Comparison of ENCODE assay signal across 15 cellular contexts in genomic region chr1:32623775-32624174, GRCh38. TPM values are rescaled to one million over a fixed set of nuclear protein-coding genes. Genes with fewer than 3 reads are reported as not detected.
DNase-seq lines count a peak whose midpoint lies in the region; ATAC-seq, FAIRE-seq and TF ChIP-seq lines count a peak whose summit lies in the region.
"Had no signal": no experiment of that assay in that cellular context is flagged by ENCODE, and none has a peak within 500 bp of the region (broad histone marks: within the 10 kb centered on the region; RNA-seq: fewer than 3 reads in every experiment).

No MANE protein-coding gene starts in this region.

- H3K27me3 ChIP-seq in MG63, result no peaks in the 10 kb centered on the region
- H3K27me3 ChIP-seq: foreskin keratinocyte, thyroid gland had no signal

- H3K27ac Mint-ChIP-seq in WTC11, result peak overlapping the region; percentile 47; the same call in 1 of the 2 replicates
- peak overlapping the region; percentile 89 for H3K27ac Mint-ChIP-seq in activated naive CD8-positive, alpha-beta T cell treated with anti-CD3 and anti-CD28 coated beads, Interleukin-2, amount 50 U/mL, for 24 hours

- CTCF ChIA-PET in WTC11 (lab: Charles Lee), result interaction anchor here (1.7 kb wide), 1 partner anchor 103 kb away, joined by 4 read pairs; no protein-coding TSS in a partner anchor

- H3K27me3 Mint-ChIP-seq in WTC11 (ENCODE audit: low read depth), result no peaks in the 10 kb centered on the region
- no peaks in the 10 kb centered on the region for H3K27me3 Mint-ChIP-seq in activated naive CD8-positive, alpha-beta T cell treated with anti-CD3 and anti-CD28 coated beads, Interleukin-2, amount 50 U/mL, for 24 hours

- H3K36me3 ChIP-seq in MG63, result peaks cover 35% of the 10 kb centered on the region

- no peak for TF ChIP-seq CTCF in WTC11 (IDR thresholded peaks at IDR 0.05)

- H3K9me3 Mint-ChIP-seq in WTC11, result 0 out of 2 replicates have a peak, but pooled peaks cover 3% of the 10 kb centered on the region
- H3K9me3 Mint-ChIP-seq in activated naive CD8-positive, alpha-beta T cell treated with anti-CD3 and anti-CD28 coated beads, Interleukin-2, amount 50 U/mL, for 24 hours, result peaks cover 5% of the 10 kb centered on the region

- H3K4me3 Mint-ChIP-seq in WTC11, result no peak overlapping the region
- H3K4me3 Mint-ChIP-seq in activated naive CD8-positive, alpha-beta T cell treated with anti-CD3 and anti-CD28 coated beads, Interleukin-2, amount 50 U/mL, for 24 hours, result peak overlapping the region; percentile 8

- POLR2A ChIA-PET in WTC11 (lab: Charles Lee), result no interaction called here

- H3K4me1 Mint-ChIP-seq in WTC11, result no peaks in the 10 kb centered on the region
- peaks cover 61% of the 10 kb centered on the region for H3K4me1 Mint-ChIP-seq in activated naive CD8-positive, alpha-beta T cell treated with anti-CD3 and anti-CD28 coated beads, Interleukin-2, amount 50 U/mL, for 24 hours

- H3K9me3 ChIP-seq in MG63, result peaks cover 2% of the 10 kb centered on the region; the same call in 1 of the 2 replicates
- H3K9me3 ChIP-seq: thyroid gland had no signal

- peaks cover 26% of the 10 kb centered on the region for H3K36me3 Mint-ChIP-seq in WTC11
- peaks cover 47% of the 10 kb centered on the region for H3K36me3 Mint-ChIP-seq in activated naive CD8-positive, alpha-beta T cell treated with anti-CD3 and anti-CD28 coated beads, Interleukin-2, amount 50 U/mL, for 24 hours (ENCODE audit: low read depth)

- FAIRE-seq in GM12891 (lab: Jason Lieb, UNC), result peak; percentile 54

- TF ChIP-seq POLR2A in GM12891 (IDR thresholded peaks at IDR 0.05; ENCODE audit: low read depth, low read length), result no peak

- no peak for ATAC-seq in WTC11
- ATAC-seq in activated naive CD8-positive, alpha-beta T cell treated with anti-CD3 and anti-CD28 coated beads, Interleukin-2, amount 50 U/mL, for 24 hours, result peak; percentile 78
- ATAC-seq: foreskin keratinocyte had no signal

- DNase-seq in GM12891 (ENCODE audit: insufficient read length, low spot score) (no peak), WTC11 (ENCODE audit: low spot score) (no peak), MG63 (no peak), NCI-H1436 treated with DMSO at 0.1 percent for 48 hours (lab: John Stamatoyannopoulos, UW) (no peak), hippocampal formation (lab: John Stamatoyannopoulos, UW) (no peak), T1000 (lab: John Stamatoyannopoulos, UW) (no peak)
- DNase-seq in activated naive CD8-positive, alpha-beta T cell treated with anti-CD3 and anti-CD28 coated beads, Interleukin-2, amount 50 U/mL, for 24 hours, result peak; percentile 55
- peak; percentile 48 for DNase-seq in stimulated activated CD4-positive, alpha-beta T cell treated with anti-CD3 and anti-CD28 coated beads, Interleukin-4, amount 100 ng/mL, for 24 hours
- DNase-seq: activated CD4-positive, CD25-positive, alpha-beta regulatory T cell treated with anti-CD3 and anti-CD28 coated beads, Interleukin-2, amount 50 U/mL, for 72 hours; effector memory CD4-positive, alpha-beta T cell; foreskin keratinocyte; islet precursor cell; NCI-H187 treated with DMSO at 0.1 percent for 48 hours; thyroid gland had no signal

- H3K4me3 ChIP-seq in MG63, result no peak overlapping the region
- H3K4me3 ChIP-seq: SK-N-MC, thyroid gland had no signal

TF ChIP-seq in GM12891, 5 proteins besides CTCF, POLR2A, EP300 and RAD21:
- TF ChIP-seq PAX5 (IDR thresholded peaks at IDR 0.05; ENCODE audit: insufficient read depth, low read length, severe bottlenecking) (no peak), POLR2AphosphoS5 (IDR thresholded peaks at IDR 0.05; ENCODE audit: low read depth, low read length) (0 out of 2 replicates have a peak, but pooled peaks have one; percentile 9), SPI1 (IDR thresholded peaks at IDR 0.05; ENCODE audit: low read depth, low read length) (peak; percentile 49; the same call in 1 of the 2 replicates), TAF1 (IDR thresholded peaks at IDR 0.05; ENCODE audit: low read depth, low read length) (no peak), POU2F2 (IDR thresholded peaks at IDR 0.05; ENCODE audit: low read depth, low read length) (no peak)

TF ChIP-seq in WTC11, 78 proteins besides CTCF, POLR2A, EP300 and RAD21:
- TF ChIP-seq SP1 (CRISPR knock-in tag; conservative IDR thresholded peaks at IDR 0.05) (no peak), ZNF425 (CRISPR knock-in tag; conservative IDR thresholded peaks at IDR 0.05) (no peak), TEAD1 (CRISPR knock-in tag; IDR thresholded peaks at IDR 0.05) (no peak), FOXK1 (CRISPR knock-in tag; IDR thresholded peaks at IDR 0.05) (no peak)

RNA-seq across cellular contexts. Expression of gene ZBTB8OS, which starts 26.6 kb away (rescaled TPM):
- 115 TPM for polyA plus RNA-seq in GM12891 (2012; ENCODE audit: low read depth, missing spikeins)
- 56.7 to 60.5 TPM (median 59.0 TPM) in 3 replicates for total RNA-seq in WTC11 (2021)
- 47.2 and 95.1 TPM in 2 replicates for total RNA-seq in MG63 (2014; rRNA removed; shearing (Covaris generic); ENCODE audit: low replicate concordance)

RNA-seq across cellular contexts. Expression of gene RBBP4, which starts 27.2 kb away (rescaled TPM):
- polyA plus RNA-seq in GM12891 (2012; ENCODE audit: low read depth, missing spikeins), result 202 TPM
- 331 to 339 TPM (median 333 TPM) in 3 replicates for total RNA-seq in WTC11 (2021)
- 141 and 162 TPM in 2 replicates for total RNA-seq in MG63 (2014; rRNA removed; shearing (Covaris generic); ENCODE audit: low replicate concordance)

Comparison
In these comparisons a context has a peak if more than half of its experiments do, and no peak if none do; other contexts are left out.
1. DNase-seq: peak in activated naive CD8-positive, alpha-beta T cell treated with anti-CD3 and anti-CD28 coated beads, Interleukin-2, amount 50 U/mL, for 24 hours (single experiment) and stimulated activated CD4-positive, alpha-beta T cell treated with anti-CD3 and anti-CD28 coated beads, Interleukin-4, amount 100 ng/mL, for 24 hours (single experiment); none in GM12891 (single experiment), WTC11 (single experiment), MG63 (single experiment), NCI-H1436 treated with DMSO at 0.1 percent for 48 hours (single experiment), hippocampal formation (0 of 2) and T1000 (single experiment).